Comparison of ENCODE assay signal across 1 cellular context in genomic region chr16:75250809-75251279, GRCh38.
A peak's percentile ranks its signal among the peaks of the same experiment; 100 is the strongest.
TF ChIP-seq lines count a peak whose summit lies in the region.

No MANE protein-coding gene starts in this region.

TF ChIP-seq in HepG2, 621 proteins besides CTCF, POLR2A, EP300 and RAD21 (continued from another document and continues in another):
- TF ChIP-seq ZNF407 (CRISPR knock-in tag; IDR thresholded peaks at IDR 0.05; ENCODE audit: not compliant biosample characterization) (peak; percentile 52), ZNF879 (CRISPR knock-in tag; IDR thresholded peaks at IDR 0.05) (0 out of 2 replicates have a peak, but pooled peaks have one; percentile 13), SOX6 (IDR thresholded peaks at IDR 0.05) (no peak), SOX6 (CRISPR knock-in tag; IDR thresholded peaks at IDR 0.05) (0 out of 2 replicates have a peak, but pooled peaks have one; percentile 7), DRAP1 (CRISPR knock-in tag; IDR thresholded peaks at IDR 0.05) (peak; percentile 17; the same call in 1 of the 2 replicates), ZNF251 (CRISPR knock-in tag; IDR thresholded peaks at IDR 0.05) (no peak), STAT6 (CRISPR knock-in tag; IDR thresholded peaks at IDR 0.05; ENCODE audit: borderline replicate concordance) (no peak; the same call in 1 of the 2 replicates), ATF3 (CRISPR knock-in tag; IDR thresholded peaks at IDR 0.05) (no peak; the same call in 1 of the 2 replicates), ZBTB14 (CRISPR knock-in tag; IDR thresholded peaks at IDR 0.05) (no peak), NFRKB (IDR thresholded peaks at IDR 0.05) (no peak), CSRNP1 (CRISPR knock-in tag; IDR thresholded peaks at IDR 0.05) (no peak; the same call in 1 of the 2 replicates), AHDC1 (CRISPR knock-in tag; IDR thresholded peaks at IDR 0.05; ENCODE audit: borderline replicate concordance) (no peak), RELA (CRISPR knock-in tag; IDR thresholded peaks at IDR 0.05) (no peak), NCOR1 (IDR thresholded peaks at IDR 0.05; ENCODE audit: borderline replicate concordance, low read length) (no peak), ZNF205 (CRISPR knock-in tag; IDR thresholded peaks at IDR 0.05) (no peak), SCMH1 (CRISPR knock-in tag; IDR thresholded peaks at IDR 0.05; ENCODE audit: borderline replicate concordance) (no peak), ZBTB43 (CRISPR knock-in tag; conservative IDR thresholded peaks at IDR 0.05) (0 out of 2 replicates have a peak, but pooled peaks have one; percentile 17), NFE2L1 (CRISPR knock-in tag; IDR thresholded peaks at IDR 0.05; ENCODE audit: borderline replicate concordance) (no peak), TP53 (CRISPR knock-in tag; conservative IDR thresholded peaks at IDR 0.05) (0 out of 2 replicates have a peak, but pooled peaks have one; percentile 0), ZNF382 (CRISPR knock-in tag; IDR thresholded peaks at IDR 0.05; ENCODE audit: borderline replicate concordance) (no peak), ZNF580 (CRISPR knock-in tag; IDR thresholded peaks at IDR 0.05; ENCODE audit: borderline replicate concordance, low read depth) (no peak), ZNF101 (CRISPR knock-in tag; IDR thresholded peaks at IDR 0.05; ENCODE audit: borderline replicate concordance, low read depth) (no peak), MAZ (IDR thresholded peaks at IDR 0.05; ENCODE audit: borderline replicate concordance, low read depth, low read length) (peak; percentile 59; the same call in 1 of the 2 replicates), MAZ (CRISPR knock-in tag; IDR thresholded peaks at IDR 0.05; ENCODE audit: low read depth) (no peak; the same call in 1 of the 2 replicates)
